ENCODE assay signal across 12 cellular contexts in genomic region chr3:112304611-112305010, GRCh38. TPM values are rescaled to one million over a fixed set of nuclear protein-coding genes. Genes with fewer than 3 reads are reported as not detected.
DNase-seq lines count a peak whose midpoint lies in the region; ATAC-seq, FAIRE-seq and TF ChIP-seq lines count a peak whose summit lies in the region.
"Had no signal": no experiment of that assay in that cellular context is flagged by ENCODE, and none has a peak within 500 bp of the region (broad histone marks: within the 10 kb centered on the region; RNA-seq: fewer than 3 reads in every experiment).

No MANE protein-coding gene starts in this region.

- SMC1A ChIA-PET in GM12878 (lab: Charles Lee; ENCODE audit: uncharacterized antibody, unreplicated experiment): interaction anchor here (1.1 to 2.5 kb wide), 15 partner anchors 9 to 247 kb away, joined by 3 to 11 read pairs (median 5); partner anchors contain the start of gene SLC9C1

- in situ Hi-C loops in GM12878 (cut with MboI): no loop called here

- H3K4me1 Mint-ChIP-seq in activated CD8-positive, alpha-beta T cell treated with anti-CD3 and anti-CD28 coated beads for 36 hours (ENCODE audit: low read depth): no peaks in the 10 kb centered on the region
- no peaks in the 10 kb centered on the region for H3K4me1 Mint-ChIP-seq in activated CD8-positive, alpha-beta T cell treated with anti-CD3 and anti-CD28 coated beads, Interleukin-2, amount 10 ng/mL, durations not matched to agents 7 days and 5 days (ENCODE audit: low read depth)
- H3K4me1 Mint-ChIP-seq in type B pancreatic cell (ENCODE audit: unreplicated experiment): peaks cover 19% of the 10 kb centered on the region
- no peaks in the 10 kb centered on the region for H3K4me1 Mint-ChIP-seq in activated CD8-positive, alpha-beta memory T cell treated with anti-CD3 and anti-CD28 coated beads, Interleukin-2, amount 10 ng/mL, durations not matched to agents 7 days and 5 days

- no peak for ATAC-seq in activated CD8-positive, alpha-beta T cell treated with anti-CD3 and anti-CD28 coated beads for 36 hours
- no peak for ATAC-seq in activated CD8-positive, alpha-beta T cell treated with anti-CD3 and anti-CD28 coated beads, Interleukin-2, amount 10 ng/mL, durations not matched to agents 7 days and 5 days
- ATAC-seq in GM12878 (peak; percentile 60), GM19452 (IDR thresholded peaks at IDR 0.05; ENCODE audit: unreplicated experiment) (no peak), right lobe of liver (no peak)
- no peak for ATAC-seq in activated CD8-positive, alpha-beta memory T cell treated with anti-CD3 and anti-CD28 coated beads, Interleukin-2, amount 10 ng/mL, durations not matched to agents 7 days and 5 days

- H3K4me3 ChIP-seq in GM12878 (no peak overlapping the region), mesodermal cell (ENCODE audit: extremely low read depth, insufficient read depth, low read length, poor library complexity, severe bottlenecking) (no peak overlapping the region), right lobe of liver (no peak overlapping the region)
- H3K4me3 ChIP-seq: SJSA1 had no signal

- TF ChIP-seq POLR2A in GM12878 (IDR thresholded peaks at IDR 0.05; ENCODE audit: low read depth, low read length): no peak
- TF ChIP-seq POLR2A in right lobe of liver (IDR thresholded peaks at IDR 0.05): no peak

- FAIRE-seq in GM12878 (lab: Jason Lieb, UNC): no peak
- FAIRE-seq: endometrium had no signal

- CTCF ChIA-PET in activated CD8-positive, alpha-beta T cell treated with anti-CD3 and anti-CD28 coated beads for 36 hours (lab: Charles Lee): interaction anchor here (1.1 to 5.8 kb wide), 13 partner anchors 10 to 228 kb away, joined by 3 to 66 read pairs (median 6); partner anchors contain the start of genes CD200, GCSAM and SLC9C1
- CTCF ChIA-PET in activated CD8-positive, alpha-beta T cell treated with anti-CD3 and anti-CD28 coated beads, Interleukin-2, amount 10 ng/mL, durations not matched to agents 7 days and 5 days (lab: Charles Lee): interaction anchor here (0.8 to 4.8 kb wide), 23 partner anchors 11 to 261 kb away, joined by 3 to 55 read pairs (median 3); partner anchors contain the start of genes BTLA, CD200 and SLC9C1
- CTCF ChIA-PET in GM12878 (lab: Yijun Ruan, JAX): interaction anchor here (0.6 to 3.6 kb wide), 13 partner anchors 10 to 228 kb away, joined by 3 to 39 read pairs (median 4); partner anchors contain the start of genes CD200 and SLC9C1
- CTCF ChIA-PET in activated CD8-positive, alpha-beta memory T cell treated with anti-CD3 and anti-CD28 coated beads, Interleukin-2, amount 10 ng/mL, durations not matched to agents 7 days and 5 days (lab: Charles Lee): interaction anchor here (1.0 to 3.7 kb wide), 14 partner anchors 9 to 233 kb away, joined by 3 to 30 read pairs (median 4); partner anchors contain the start of gene SLC9C1

- peak overlapping the region; percentile 67 for H2AFZ ChIP-seq in GM12878 (ENCODE audit: control insufficient read depth, low read depth, low read length)

- BruUV-seq in GM12878 (replicated peaks; lab: Mats Ljungman, UMichigan): no TSS peak

- no peak overlapping the region for H3K4me2 ChIP-seq in GM12878 (ENCODE audit: control insufficient read depth, insufficient read depth)

- no peaks in the 10 kb centered on the region for H4K20me1 ChIP-seq in GM12878 (ENCODE audit: control insufficient read depth, insufficient read depth)

- RAD21 ChIA-PET in GM12878 (lab: Charles Lee; ENCODE audit: unreplicated experiment): interaction anchor here (1.1 to 1.6 kb wide), 2 partner anchors 28 to 132 kb away, joined by 3 to 5 read pairs; partner anchors contain the start of gene CD200

- intact Hi-C loops in activated CD8-positive, alpha-beta T cell treated with anti-CD3 and anti-CD28 coated beads for 36 hours (cut with micrococcal nuclease): no loop called here
- intact Hi-C loops in GM12878 (cut with micrococcal nuclease; ENCODE audit: unreplicated experiment): no loop called here
- intact Hi-C loops in right lobe of liver (cut with DNase I): no loop called here

- no peaks in the 10 kb centered on the region for H3K36me3 ChIP-seq in GM12878 (ENCODE audit: control insufficient read depth in 2 of 2, insufficient read depth in 2 of 2, low read length in 1 of 2)
- H3K36me3 ChIP-seq in mesodermal cell (ENCODE audit: control insufficient read depth, insufficient read depth, low read length): no peaks in the 10 kb centered on the region
- H3K36me3 ChIP-seq in right lobe of liver: no peaks in the 10 kb centered on the region
- H3K36me3 ChIP-seq: SJSA1 had no signal

- WGBS in GM12878 (ENCODE audit: insufficient coverage, insufficient replicate concordance, low lambda C conversion rate, missing lambda C conversion rate): 81% methylated on average over 2 of the region's 2 CpGs
- 86 to 94% methylated on average over 1 to 2 of the region's 2 CpGs for WGBS in mesodermal cell (ENCODE audit: insufficient coverage in 2 of 2), 2 experiments
- WGBS in right lobe of liver (ENCODE audit: insufficient coverage, low coverage, low lambda C conversion rate, missing lambda C conversion rate): 46% methylated on average over 2 of the region's 2 CpGs

- no peak overlapping the region for H3K27ac Mint-ChIP-seq in activated CD8-positive, alpha-beta T cell treated with anti-CD3 and anti-CD28 coated beads for 36 hours
- H3K27ac Mint-ChIP-seq in activated CD8-positive, alpha-beta T cell treated with anti-CD3 and anti-CD28 coated beads, Interleukin-2, amount 10 ng/mL, durations not matched to agents 7 days and 5 days: no peak overlapping the region
- no peak overlapping the region for H3K27ac Mint-ChIP-seq in type B pancreatic cell
- no peak overlapping the region for H3K27ac Mint-ChIP-seq in activated CD8-positive, alpha-beta memory T cell treated with anti-CD3 and anti-CD28 coated beads, Interleukin-2, amount 10 ng/mL, durations not matched to agents 7 days and 5 days

- peaks cover 1% of the 10 kb centered on the region; the same call in 1 of the 3 replicates for H3K9me3 ChIP-seq in GM12878 (replicated peaks; ENCODE audit: control insufficient read depth, insufficient read depth, low read length)
- peaks cover 15% of the 10 kb centered on the region for H3K9me3 ChIP-seq in mesodermal cell (ENCODE audit: control insufficient read depth, low read length)
- no peaks in the 10 kb centered on the region for H3K9me3 ChIP-seq in right lobe of liver
- H3K9me3 ChIP-seq: SJSA1 had no signal

- H3K9me3 Mint-ChIP-seq in activated CD8-positive, alpha-beta T cell treated with anti-CD3 and anti-CD28 coated beads for 36 hours: no peaks in the 10 kb centered on the region
- no peaks in the 10 kb centered on the region for H3K9me3 Mint-ChIP-seq in activated CD8-positive, alpha-beta T cell treated with anti-CD3 and anti-CD28 coated beads, Interleukin-2, amount 10 ng/mL, durations not matched to agents 7 days and 5 days (ENCODE audit: insufficient read depth)
- H3K9me3 Mint-ChIP-seq in type B pancreatic cell: no peaks in the 10 kb centered on the region
- H3K9me3 Mint-ChIP-seq in activated CD8-positive, alpha-beta memory T cell treated with anti-CD3 and anti-CD28 coated beads, Interleukin-2, amount 10 ng/mL, durations not matched to agents 7 days and 5 days (ENCODE audit: low read depth): no peaks in the 10 kb centered on the region

- H3K4me1 ChIP-seq in GM12878 (ENCODE audit: control insufficient read depth, insufficient read depth, low read length): peaks cover 9% of the 10 kb centered on the region
- H3K4me1 ChIP-seq in mesodermal cell (ENCODE audit: control insufficient read depth, insufficient read depth, low read length, poor library complexity, severe bottlenecking): peaks cover 14% of the 10 kb centered on the region
- no peaks in the 10 kb centered on the region for H3K4me1 ChIP-seq in right lobe of liver
- H3K4me1 ChIP-seq: SJSA1 had no signal

- TF ChIP-seq EP300 in GM12878 (IDR thresholded peaks at IDR 0.05; ENCODE audit: borderline replicate concordance in 1 of 2, control insufficient read depth in 1 of 2, low read depth in 2 of 2, low read length in 2 of 2): no peak

- TF ChIP-seq RAD21 in GM12878 (IDR thresholded peaks at IDR 0.05; ENCODE audit: insufficient read depth, low read depth, low read length): no peak

- no peak for DNase-seq in activated CD8-positive, alpha-beta T cell treated with anti-CD3 and anti-CD28 coated beads for 36 hours
- DNase-seq in activated CD8-positive, alpha-beta T cell treated with anti-CD3 and anti-CD28 coated beads, Interleukin-2, amount 10 ng/mL, durations not matched to agents 7 days and 5 days: no peak
- DNase-seq in GM12878 (ENCODE audit: low read depth, low spot score) (no peak), type B pancreatic cell (ENCODE audit: extremely low spot score, unreplicated experiment) (no peak), right lobe of liver (no peak)
- no peak for DNase-seq in activated CD8-positive, alpha-beta memory T cell treated with anti-CD3 and anti-CD28 coated beads, Interleukin-2, amount 10 ng/mL, durations not matched to agents 7 days and 5 days
- DNase-seq: activated T-cell treated with anti-CD3 and anti-CD28 coated beads for 4 hours; stimulated activated CD8-positive, alpha-beta memory T cell treated with anti-CD3 and anti-CD28 coated beads, Interleukin-4, amount 100 ng/mL, for 48 hours had no signal

- H3K36me3 Mint-ChIP-seq in activated CD8-positive, alpha-beta T cell treated with anti-CD3 and anti-CD28 coated beads for 36 hours (ENCODE audit: low read depth): no peaks in the 10 kb centered on the region
- no peaks in the 10 kb centered on the region for H3K36me3 Mint-ChIP-seq in activated CD8-positive, alpha-beta T cell treated with anti-CD3 and anti-CD28 coated beads, Interleukin-2, amount 10 ng/mL, durations not matched to agents 7 days and 5 days (ENCODE audit: low read depth)
- H3K36me3 Mint-ChIP-seq in type B pancreatic cell: no peaks in the 10 kb centered on the region
- H3K36me3 Mint-ChIP-seq in activated CD8-positive, alpha-beta memory T cell treated with anti-CD3 and anti-CD28 coated beads, Interleukin-2, amount 10 ng/mL, durations not matched to agents 7 days and 5 days: no peaks in the 10 kb centered on the region

- TF ChIP-seq CTCF in activated CD8-positive, alpha-beta T cell treated with anti-CD3 and anti-CD28 coated beads for 36 hours (IDR thresholded peaks at IDR 0.05): peak; percentile 11
- TF ChIP-seq CTCF in GM12878 (IDR thresholded peaks at IDR 0.05 in 2 of 3, conservative IDR thresholded peaks at IDR 0.05 in 1 of 3; ENCODE audit: control insufficient read depth in 2 of 3, extremely low read depth in 1 of 3, insufficient read depth in 1 of 3, low read depth in 3 of 3, low read length in 3 of 3) (peak in 2 of 3 experiments; percentile 19 to 30; a peak in 1 of 6 replicates), type B pancreatic cell (conservative IDR thresholded peaks at IDR 0.05) (peak; percentile 75), right lobe of liver (IDR thresholded peaks at IDR 0.05) (no peak)

- H3K9ac ChIP-seq in GM12878 (ENCODE audit: control insufficient read depth, insufficient read depth, low read length): no peak overlapping the region

- H3K27me3 ChIP-seq in GM12878 (replicated peaks in 1 of 2; ENCODE audit: control insufficient read depth in 2 of 2, insufficient read depth in 2 of 2, low read length in 1 of 2): no peaks in the 10 kb centered on the region
- no peaks in the 10 kb centered on the region for H3K27me3 ChIP-seq in right lobe of liver
- H3K27me3 ChIP-seq: SJSA1 had no signal

- H3K27ac ChIP-seq in GM12878 (ENCODE audit: control insufficient read depth, insufficient read depth) (no peak overlapping the region), mesodermal cell (ENCODE audit: low read depth, low read length, severe bottlenecking) (peak overlapping the region; percentile 91), right lobe of liver (no peak overlapping the region)
- H3K27ac ChIP-seq: SJSA1 had no signal

- no peak overlapping the region for H3K4me3 Mint-ChIP-seq in activated CD8-positive, alpha-beta T cell treated with anti-CD3 and anti-CD28 coated beads for 36 hours
- H3K4me3 Mint-ChIP-seq in activated CD8-positive, alpha-beta T cell treated with anti-CD3 and anti-CD28 coated beads, Interleukin-2, amount 10 ng/mL, durations not matched to agents 7 days and 5 days: no peak overlapping the region
- no peak overlapping the region for H3K4me3 Mint-ChIP-seq in type B pancreatic cell
- H3K4me3 Mint-ChIP-seq in activated CD8-positive, alpha-beta memory T cell treated with anti-CD3 and anti-CD28 coated beads, Interleukin-2, amount 10 ng/mL, durations not matched to agents 7 days and 5 days: no peak overlapping the region

- no peaks in the 10 kb centered on the region for H3K79me2 ChIP-seq in GM12878 (ENCODE audit: control insufficient read depth, insufficient read depth, low read length)

- POLR2A ChIA-PET in activated CD8-positive, alpha-beta T cell treated with anti-CD3 and anti-CD28 coated beads for 36 hours (lab: Charles Lee): interaction anchor here (0.6 to 1.1 kb wide), 3 partner anchors 8 to 665 kb away, joined by 3 to 4 read pairs (median 3); no protein-coding TSS in a partner anchor
- POLR2A ChIA-PET in activated CD8-positive, alpha-beta T cell treated with anti-CD3 and anti-CD28 coated beads, Interleukin-2, amount 10 ng/mL, durations not matched to agents 7 days and 5 days (lab: Charles Lee): interaction anchor here (0.7 to 1.5 kb wide), 2 partner anchors 15 to 29 kb away, joined by 3 to 5 read pairs; partner anchors contain the start of gene CD200
- POLR2A ChIA-PET in GM12878 (lab: Charles Lee): interaction anchor here (0.5 kb wide), 1 partner anchor 48 kb away, joined by 4 read pairs; no protein-coding TSS in a partner anchor

- no peaks in the 10 kb centered on the region for H3K27me3 Mint-ChIP-seq in activated CD8-positive, alpha-beta T cell treated with anti-CD3 and anti-CD28 coated beads for 36 hours
- H3K27me3 Mint-ChIP-seq in activated CD8-positive, alpha-beta T cell treated with anti-CD3 and anti-CD28 coated beads, Interleukin-2, amount 10 ng/mL, durations not matched to agents 7 days and 5 days (ENCODE audit: low read depth): no peaks in the 10 kb centered on the region
- no peaks in the 10 kb centered on the region for H3K27me3 Mint-ChIP-seq in type B pancreatic cell
- no peaks in the 10 kb centered on the region for H3K27me3 Mint-ChIP-seq in activated CD8-positive, alpha-beta memory T cell treated with anti-CD3 and anti-CD28 coated beads, Interleukin-2, amount 10 ng/mL, durations not matched to agents 7 days and 5 days

RNA-seq across cellular contexts. Expression of gene SLC9C1, which starts 10.6 kb away (rescaled TPM):
- not detected for total RNA-seq in activated CD8-positive, alpha-beta T cell treated with anti-CD3 and anti-CD28 coated beads for 36 hours
- total RNA-seq in activated CD8-positive, alpha-beta T cell treated with anti-CD3 and anti-CD28 coated beads, Interleukin-2, amount 10 ng/mL, durations not matched to agents 7 days and 5 days: not detected
- 3.6 and 5.6 TPM in 2 replicates for total RNA-seq in GM12878 (2013; cell fraction: nucleolus; rRNA removed)
- total RNA-seq in GM12878 (2014; rRNA removed) (not detected in 2 replicates), GM12878 (2014; rRNA removed; fragmentation: Illumina TruSeq; extraction: Trizol) (not detected in 2 replicates), GM12878 (2021) (not detected in 2 replicates), type B pancreatic cell (ENCODE audit: low replicate concordance) (0.48 and 0.99 TPM in 2 replicates), right lobe of liver (not detected)
- not detected for polyA plus RNA-seq in GM12878 (2011; ENCODE audit: low read depth)
- polyA plus RNA-seq in GM12878 (2011; rRNA removed) (0.23 TPM in 1 of 2 replicates, not detected in the other), GM12878 (2014; fragmentation: Illumina TruSeq; extraction: Trizol) (not detected in 2 replicates), GM12878 (2014; fragmentation: Nextera tagmentation; extraction: Ambion mirVana) (not detected), GM12878 (2014; rRNA removed) (not detected in 2 replicates), GM12878 (2016; fragmentation: Nextera tagmentation; extraction: Ambion mirVana) (not detected)
- not detected in 2 replicates for polyA plus RNA-seq in GM12878 (2011; cell fraction: cytosol; rRNA removed)
- polyA plus RNA-seq in GM12878 (2011; cell fraction: nucleus; rRNA removed): not detected in 2 replicates
- 0.07 TPM in 1 of 2 replicates, not detected in the other for polyA plus RNA-seq in GM12878 (2012)
- polyA minus RNA-seq in GM12878 (2011; rRNA and poly(A)+ RNA removed): not detected in 2 replicates
- not detected in 2 replicates for polyA minus RNA-seq in GM12878 (2011; cell fraction: cytosol; rRNA and poly(A)+ RNA removed)
- polyA minus RNA-seq in GM12878 (2011; cell fraction: nucleus; rRNA and poly(A)+ RNA removed): not detected in 2 replicates
- not detected for polyA plus RNA-seq in mesodermal cell (2013, experiment 1 of 2)
- not detected for polyA plus RNA-seq in mesodermal cell (2013, experiment 2 of 2)
- total RNA-seq in activated CD8-positive, alpha-beta memory T cell treated with anti-CD3 and anti-CD28 coated beads, Interleukin-2, amount 10 ng/mL, durations not matched to agents 7 days and 5 days: under 1 TPM in 1 of 2 experiments, not detected in 1; 0.28 TPM
- total RNA-seq: SJSA1 had no signal

RNA-seq across cellular contexts. Expression of gene CD200, which starts 28.3 kb away (rescaled TPM):
- 10 to 100 TPM; 15.7 to 16.7 TPM for total RNA-seq in activated CD8-positive, alpha-beta T cell treated with anti-CD3 and anti-CD28 coated beads for 36 hours
- 1 to 10 TPM in 1 of 2 experiments, under 1 TPM in 1; 0.86 to 1.4 TPM for total RNA-seq in activated CD8-positive, alpha-beta T cell treated with anti-CD3 and anti-CD28 coated beads, Interleukin-2, amount 10 ng/mL, durations not matched to agents 7 days and 5 days
- 63.1 and 64.4 TPM in 2 replicates for total RNA-seq in GM12878 (2013; cell fraction: nucleolus; rRNA removed)
- total RNA-seq in GM12878 (2014; rRNA removed) (21.2 and 24.3 TPM in 2 replicates), GM12878 (2014; rRNA removed; fragmentation: Illumina TruSeq; extraction: Trizol) (28.0 and 29.5 TPM in 2 replicates), GM12878 (2021) (27.8 and 29.2 TPM in 2 replicates), type B pancreatic cell (ENCODE audit: low replicate concordance) (11.9 and 20.1 TPM in 2 replicates), right lobe of liver (under 1 TPM in 2 of 6 experiments, not detected in 4; 0.25 to 0.40 TPM)
- 9.9 TPM for polyA plus RNA-seq in GM12878 (2011; ENCODE audit: low read depth)
- polyA plus RNA-seq in GM12878 (2011; rRNA removed) (84.3 and 97.3 TPM in 2 replicates), GM12878 (2014; fragmentation: Illumina TruSeq; extraction: Trizol) (51.2 and 65.2 TPM in 2 replicates), GM12878 (2014; fragmentation: Nextera tagmentation; extraction: Ambion mirVana) (10 to 100 TPM; 39.8 to 44.0 TPM), GM12878 (2014; rRNA removed) (25.1 and 31.8 TPM in 2 replicates), GM12878 (2016; fragmentation: Nextera tagmentation; extraction: Ambion mirVana) (10 to 100 TPM; 31.0 to 34.5 TPM)
- 56.1 and 67.4 TPM in 2 replicates for polyA plus RNA-seq in GM12878 (2011; cell fraction: cytosol; rRNA removed)
- 48.3 and 66.3 TPM in 2 replicates for polyA plus RNA-seq in GM12878 (2011; cell fraction: nucleus; rRNA removed)
- 13.9 and 25.9 TPM in 2 replicates for polyA plus RNA-seq in GM12878 (2012)
- polyA minus RNA-seq in GM12878 (2011; rRNA and poly(A)+ RNA removed): 60.8 and 70.1 TPM in 2 replicates
- polyA minus RNA-seq in GM12878 (2011; cell fraction: cytosol; rRNA and poly(A)+ RNA removed): 17.0 and 17.4 TPM in 2 replicates
- 26.0 and 37.7 TPM in 2 replicates for polyA minus RNA-seq in GM12878 (2011; cell fraction: nucleus; rRNA and poly(A)+ RNA removed)
- 20.7 TPM for polyA plus RNA-seq in mesodermal cell (2013, experiment 1 of 2)
- polyA plus RNA-seq in mesodermal cell (2013, experiment 2 of 2): 16.6 TPM
- 1 to 10 TPM in 1 of 2 experiments, under 1 TPM in 1; 0.67 to 3.6 TPM for total RNA-seq in activated CD8-positive, alpha-beta memory T cell treated with anti-CD3 and anti-CD28 coated beads, Interleukin-2, amount 10 ng/mL, durations not matched to agents 7 days and 5 days
- total RNA-seq: SJSA1 had no signal

Comparison
In these comparisons a context has a peak if more than half of its experiments do, and no peak if none do; other contexts are left out.
1. CTCF ChIP-seq: peak in activated CD8-positive, alpha-beta T cell treated with anti-CD3 and anti-CD28 coated beads for 36 hours (single experiment), GM12878 (2 of 3) and type B pancreatic cell (single experiment); none in right lobe of liver (0 of 4).